ENCODE assay signal across 8 cellular contexts in the genomic region with DNA sequence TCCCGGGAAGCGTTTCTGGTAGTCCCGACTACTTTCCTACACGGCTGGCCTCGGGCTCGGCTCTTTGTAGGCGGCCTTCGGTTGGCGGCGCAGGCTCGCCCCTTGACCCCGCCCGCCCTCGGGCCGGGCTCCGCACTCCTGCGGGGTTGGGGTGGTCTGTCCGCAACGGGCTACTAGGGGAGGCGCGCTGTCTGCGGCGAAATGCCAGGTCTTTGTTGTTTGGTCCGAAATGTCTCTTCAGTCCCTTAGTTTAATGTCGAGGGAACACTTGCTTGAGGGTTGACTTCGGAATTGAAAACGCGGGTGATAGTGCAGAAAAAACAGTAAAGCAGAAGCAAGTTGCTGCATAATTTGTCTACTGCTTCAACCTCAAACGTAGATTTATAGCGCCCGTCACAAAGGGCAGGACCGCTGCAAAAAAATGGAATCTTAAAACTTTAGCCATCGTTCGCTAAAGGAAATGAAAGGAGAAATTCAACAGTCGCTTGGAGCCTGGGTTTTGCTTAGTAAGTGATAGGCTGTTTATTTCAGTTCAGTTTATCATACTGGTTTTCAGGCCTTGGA. TPM values are rescaled to one million over a fixed set of nuclear protein-coding genes. Genes with fewer than 3 reads are reported as not detected.
A peak's percentile ranks its signal among the peaks of the same experiment; 100 is the strongest.
DNase-seq lines count a peak whose midpoint lies in the region; ATAC-seq and TF ChIP-seq lines count a peak whose summit lies in the region.

No MANE protein-coding gene starts in this region.

- DNase-seq in AG04449 (ENCODE audit: low read depth, low spot score), result no peak
- DNase-seq in RKO (ENCODE audit: low spot score), result peak; percentile 54
- DNase-seq in epithelial cell of proximal tubule (ENCODE audit: low read depth), result no peak
- no peak for DNase-seq in neural crest cell (ENCODE audit: low read depth, low spot score)
- DNase-seq in stimulated activated CD4-positive, alpha-beta T cell treated with anti-CD3 and anti-CD28 coated beads, Interleukin-2, amount 100 ng/mL, for 24 hours, result no peak
- no peak for DNase-seq in NCI-H1436 treated with DMSO at 0.1 percent for 48 hours (lab: John Stamatoyannopoulos, UW)

- CTCF ChIA-PET in AG04449 (lab: Yijun Ruan, JAX), result interaction anchor here (1.0 to 1.7 kb wide), 11 partner anchors 11 to 362 kb away, joined by 3 to 15 read pairs (median 4); a partner anchor contains a TSS

- POLR2A ChIA-PET in AG04449 (lab: Yijun Ruan, JAX), result interaction anchor here (0.8 to 2.5 kb wide), 4 partner anchors 11 to 1699 kb away, joined by 3 to 8 read pairs (median 3); no protein-coding TSS in a partner anchor

- H3K36me3 Mint-ChIP-seq in neural crest cell (ENCODE audit: low read depth), result peaks cover 4% of the 10 kb centered on the region

- H3K4me1 Mint-ChIP-seq in neural crest cell, result peaks cover 50% of the 10 kb centered on the region

- TF ChIP-seq CTCF in AG04449 (IDR thresholded peaks at IDR 0.05; ENCODE audit: insufficient read depth, low read length, missing control alignments) (no peak), epithelial cell of proximal tubule (conservative IDR thresholded peaks at IDR 0.05; ENCODE audit: low read depth, low read length) (no peak), neural crest cell (conservative IDR thresholded peaks at IDR 0.05) (no peak)

- peak overlapping the region; percentile 89 for H3K4me3 ChIP-seq in AG04449 (ENCODE audit: low read depth, low read length)
- peak overlapping the region; percentile 67 for H3K4me3 ChIP-seq in epithelial cell of proximal tubule (ENCODE audit: low read depth, low read length)

- H3K9me3 Mint-ChIP-seq in neural crest cell, result no peaks in the 10 kb centered on the region

- ATAC-seq in GM18870 (IDR thresholded peaks at IDR 0.05; ENCODE audit: unreplicated experiment), result peak; percentile 46
- peak; percentile 43 for ATAC-seq in HG03066 (IDR thresholded peaks at IDR 0.05; ENCODE audit: low read depth, unreplicated experiment)

- no peaks in the 10 kb centered on the region for H3K27me3 Mint-ChIP-seq in neural crest cell (ENCODE audit: low read depth)

- H3K27ac Mint-ChIP-seq in neural crest cell (ENCODE audit: unreplicated experiment), result peak overlapping the region; percentile 99

- H3K4me3 Mint-ChIP-seq in neural crest cell, result peak overlapping the region; percentile 98

RNA-seq across cellular contexts. Expression of a gene that starts 0.4 kb away (rescaled TPM):
- total RNA-seq in epithelial cell of proximal tubule (57.1 and 59.3 TPM in 2 replicates), neural crest cell (38.1 and 43.6 TPM in 2 replicates)

RNA-seq across cellular contexts. Expression of a gene that starts 0.5 kb away (rescaled TPM):
- total RNA-seq in epithelial cell of proximal tubule, result 19.5 and 28.7 TPM in 2 replicates
- 16.8 and 17.0 TPM in 2 replicates for total RNA-seq in neural crest cell

RNA-seq across cellular contexts. Expression of a gene that starts 19.5 kb away (rescaled TPM):
- total RNA-seq in epithelial cell of proximal tubule (0.87 and 1.3 TPM in 2 replicates), neural crest cell (3.3 and 3.5 TPM in 2 replicates)
